In genomic region chr15:38299216-38299615, GRCh38 we compare ENCODE assay signal across 2 cellular contexts.
TF ChIP-seq lines count a peak whose summit lies in the region.

No MANE protein-coding gene starts in this region.

TF ChIP-seq in WTC11, 78 proteins besides CTCF, POLR2A, EP300 and RAD21:
- TF ChIP-seq GTF2I (CRISPR knock-in tag; conservative IDR thresholded peaks at IDR 0.05) (no peak), ZSCAN18 (CRISPR knock-in tag; IDR thresholded peaks at IDR 0.05) (no peak), GABPB1 (CRISPR knock-in tag; IDR thresholded peaks at IDR 0.05) (no peak), NFATC4 (CRISPR knock-in tag; IDR thresholded peaks at IDR 0.05) (no peak), FOXP4 (CRISPR knock-in tag; IDR thresholded peaks at IDR 0.05) (no peak)

TF ChIP-seq in SK-N-SH, 30 proteins besides CTCF, POLR2A, EP300 and RAD21:
- no peak for TF ChIP-seq IRF3 (IDR thresholded peaks at IDR 0.05; ENCODE audit: low read depth, low read length)
- TF ChIP-seq FOSL2 (IDR thresholded peaks at IDR 0.05; ENCODE audit: borderline replicate concordance, low read depth) = no peak
TF ChIP-seq in SK-N-SH: peak in this region for 0.
